Comparison of ENCODE assay signal across 21 cellular contexts in the genomic region with DNA sequence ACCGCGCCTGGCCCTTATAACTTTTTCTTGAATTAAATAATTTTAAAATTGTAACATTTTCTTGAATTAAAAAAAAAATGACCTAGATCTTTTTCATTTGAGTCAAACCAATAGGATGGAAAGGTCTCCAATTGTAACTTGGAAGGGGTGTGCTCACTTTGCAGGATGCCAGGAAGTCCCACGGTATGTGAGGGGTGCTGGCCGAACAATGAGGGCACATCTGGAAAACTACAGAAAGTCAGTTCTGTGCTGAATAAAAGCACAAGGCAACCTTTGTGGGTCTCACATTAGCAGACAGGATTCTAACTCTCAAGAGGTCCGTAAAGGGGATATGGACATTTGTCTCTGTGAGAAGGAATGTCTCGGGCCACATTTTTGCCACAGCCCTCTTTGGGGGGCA.
"Had no signal": no experiment of that assay in that cellular context is flagged by ENCODE, and none has a peak within 500 bp of the region (broad histone marks: within the 10 kb centered on the region; RNA-seq: fewer than 3 reads in every experiment).

No MANE protein-coding gene starts in this region.

- H3K9me3 ChIP-seq: breast epithelium, pancreas, prostate gland, spleen, tibial nerve had no signal

- H3K27ac ChIP-seq: breast epithelium, epithelial cell of prostate, pancreas, prostate gland, spleen, tibial nerve had no signal

- DNase-seq: activated B cell treated with CpG ODN at 0.5 μM for 24 hours; activated CD4-positive, alpha-beta T cell treated with anti-CD3 and anti-CD28 coated beads, Interleukin-2, amount 50 U/mL, for 1 hour; activated CD8-positive, alpha-beta T cell treated with anti-CD3 and anti-CD28 coated beads for 36 hours; activated naive CD8-positive, alpha-beta T cell treated with anti-CD3 and anti-CD28 coated beads, Interleukin-2, amount 50 U/mL, for 24 hours; activated T-cell treated with anti-CD3 and anti-CD28 coated beads, Interleukin-2, amount 50 U/mL, for 48 hours; amygdala; dermis blood vessel endothelial cell; effector CD4-positive, alpha-beta T cell; naive thymus-derived CD8-positive, alpha-beta T cell; nucleus accumbens; pancreas; spleen; stimulated activated naive CD4-positive, alpha-beta T cell; T-helper 2 cell had no signal

- H3K36me3 ChIP-seq: breast epithelium, pancreas, prostate gland, spleen had no signal

- H3K4me3 ChIP-seq: breast epithelium, pancreas, prostate gland, spleen, tibial nerve had no signal

- ATAC-seq: activated CD8-positive, alpha-beta T cell treated with anti-CD3 and anti-CD28 coated beads for 36 hours; activated naive CD8-positive, alpha-beta T cell treated with anti-CD3 and anti-CD28 coated beads, Interleukin-2, amount 50 U/mL, for 24 hours; naive thymus-derived CD8-positive, alpha-beta T cell; pancreas had no signal

- H3K27me3 ChIP-seq: breast epithelium, pancreas, spleen, tibial nerve had no signal

- H3K4me1 ChIP-seq: breast epithelium, pancreas, prostate gland had no signal

- FAIRE-seq: colon, endometrium, islet of Langerhans, pancreas had no signal
